In the genomic region with DNA sequence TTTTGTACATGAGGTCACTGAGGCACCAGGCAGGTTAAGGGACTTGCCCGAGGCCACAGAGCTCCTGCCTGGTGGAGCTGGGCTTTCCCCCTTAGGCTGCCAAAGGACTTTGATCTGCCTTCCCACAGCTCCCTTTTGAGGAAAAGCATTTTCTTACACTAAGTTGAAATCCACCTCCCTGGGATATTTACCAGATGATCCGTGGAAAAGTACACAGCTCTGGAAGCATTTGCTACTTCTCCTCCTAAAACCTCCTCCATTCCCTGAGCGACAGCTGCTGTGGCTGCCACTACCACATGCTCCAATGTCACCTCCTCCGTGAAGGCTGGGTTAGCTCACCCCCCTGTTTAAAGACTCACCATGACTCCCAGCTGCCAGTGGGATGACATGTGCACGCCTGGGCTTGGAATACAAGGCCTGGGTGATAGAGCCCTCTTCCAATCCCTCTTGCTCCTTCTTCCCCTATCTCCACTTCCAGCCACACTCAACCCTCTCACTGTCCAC, we compare ENCODE assay signal across 8 cellular contexts. TPM values are rescaled to one million over a fixed set of nuclear protein-coding genes. Genes with fewer than 3 reads are reported as not detected.
DNase-seq lines count a peak whose midpoint lies in the region; ATAC-seq and TF ChIP-seq lines count a peak whose summit lies in the region.

No MANE protein-coding gene starts in this region.

- H3K27ac ChIP-seq in SJCRH30: peak overlapping the region; percentile 69

- no peak for DNase-seq in stimulated activated naive CD8-positive, alpha-beta T cell treated with anti-CD3 and anti-CD28 coated beads, Interleukin-15, Interleukin-2, amounts not matched to agents 100 U/mL and 50 U/mL, for 24 hours
- DNase-seq in SJCRH30 (peak; percentile 99 to 100), foreskin fibroblast (peak; percentile 63 to 74), posterior vena cava (ENCODE audit: low spot score) (peak; percentile 62), cortex of kidney (lab: John Stamatoyannopoulos, UW) (no peak), cerebellar nuclear complex (lab: John Stamatoyannopoulos, UW) (no peak)

- H3K4me1 ChIP-seq in SJCRH30: peaks cover 21% of the 10 kb centered on the region

- peaks cover 1% of the 10 kb centered on the region for H3K36me3 Mint-ChIP-seq in stimulated activated naive CD8-positive, alpha-beta T cell treated with anti-CD3 and anti-CD28 coated beads, Interleukin-15, Interleukin-2, amounts not matched to agents 100 ng/mL and 50 ng/mL, for 24 hours (ENCODE audit: low read depth)

- no peak for ATAC-seq in stimulated activated naive CD8-positive, alpha-beta T cell treated with anti-CD3 and anti-CD28 coated beads, Interleukin-15, Interleukin-2, amounts not matched to agents 100 U/mL and 50 U/mL, for 24 hours
- no peak for ATAC-seq in HG02610 (IDR thresholded peaks at IDR 0.05; ENCODE audit: unreplicated experiment)

- H3K27me3 Mint-ChIP-seq in stimulated activated naive CD8-positive, alpha-beta T cell treated with anti-CD3 and anti-CD28 coated beads, Interleukin-15, Interleukin-2, amounts not matched to agents 100 ng/mL and 50 ng/mL, for 24 hours: no peaks in the 10 kb centered on the region

- peak overlapping the region; percentile 76 for H3K4me3 Mint-ChIP-seq in stimulated activated naive CD8-positive, alpha-beta T cell treated with anti-CD3 and anti-CD28 coated beads, Interleukin-15, Interleukin-2, amounts not matched to agents 100 ng/mL and 50 ng/mL, for 24 hours

- H3K36me3 ChIP-seq in SJCRH30: peaks cover 2% of the 10 kb centered on the region

- no peaks in the 10 kb centered on the region; the same call in 1 of the 2 replicates for H3K9me3 ChIP-seq in SJCRH30 (replicated peaks)

- H3K27ac Mint-ChIP-seq in stimulated activated naive CD8-positive, alpha-beta T cell treated with anti-CD3 and anti-CD28 coated beads, Interleukin-15, Interleukin-2, amounts not matched to agents 100 ng/mL and 50 ng/mL, for 24 hours: no peak overlapping the region

- H3K4me3 ChIP-seq in SJCRH30 (peak overlapping the region; percentile 52), foreskin fibroblast (ENCODE audit: low read depth in 1 of 2, low read length in 2 of 2) (peak overlapping the region in 1 of 2 donors; percentile 61)

- no peaks in the 10 kb centered on the region for H3K27me3 ChIP-seq in SJCRH30

- H3K4me1 Mint-ChIP-seq in stimulated activated naive CD8-positive, alpha-beta T cell treated with anti-CD3 and anti-CD28 coated beads, Interleukin-15, Interleukin-2, amounts not matched to agents 100 ng/mL and 50 ng/mL, for 24 hours (ENCODE audit: low read depth): peaks cover 39% of the 10 kb centered on the region

- TF ChIP-seq CTCF in foreskin fibroblast (IDR thresholded peaks at IDR 0.05; ENCODE audit: low read depth, low read length): no peak

- intact Hi-C loops in posterior vena cava (cut with DNase I): loop anchor here in 1 of 2 donors (5.0 kb wide), 1 partner anchor 36 kb away; no protein-coding TSS in a partner anchor

- no peaks in the 10 kb centered on the region for H3K9me3 Mint-ChIP-seq in stimulated activated naive CD8-positive, alpha-beta T cell treated with anti-CD3 and anti-CD28 coated beads, Interleukin-15, Interleukin-2, amounts not matched to agents 100 ng/mL and 50 ng/mL, for 24 hours

RNA-seq across cellular contexts. Expression of a gene that starts 1.2 kb away (rescaled TPM):
- 312 and 334 TPM in 2 replicates for total RNA-seq in SJCRH30 (2014; rRNA removed; shearing (Covaris generic))
- total RNA-seq in posterior vena cava: 100 to 1,000 TPM; 359 to 405 TPM

Comparison
In these comparisons a context has a peak if more than half of its experiments do, and no peak if none do; other contexts are left out.
1. DNase-seq: peak in SJCRH30 (2 of 2), foreskin fibroblast (2 of 2) and posterior vena cava (single experiment); none in stimulated activated naive CD8-positive, alpha-beta T cell treated with anti-CD3 and anti-CD28 coated beads, Interleukin-15, Interleukin-2, amounts not matched to agents 100 U/mL and 50 U/mL, for 24 hours (single experiment), cortex of kidney (single experiment) and cerebellar nuclear complex (0 of 2).